22 cellular contexts compared by ENCODE assay signal in the genomic region with DNA sequence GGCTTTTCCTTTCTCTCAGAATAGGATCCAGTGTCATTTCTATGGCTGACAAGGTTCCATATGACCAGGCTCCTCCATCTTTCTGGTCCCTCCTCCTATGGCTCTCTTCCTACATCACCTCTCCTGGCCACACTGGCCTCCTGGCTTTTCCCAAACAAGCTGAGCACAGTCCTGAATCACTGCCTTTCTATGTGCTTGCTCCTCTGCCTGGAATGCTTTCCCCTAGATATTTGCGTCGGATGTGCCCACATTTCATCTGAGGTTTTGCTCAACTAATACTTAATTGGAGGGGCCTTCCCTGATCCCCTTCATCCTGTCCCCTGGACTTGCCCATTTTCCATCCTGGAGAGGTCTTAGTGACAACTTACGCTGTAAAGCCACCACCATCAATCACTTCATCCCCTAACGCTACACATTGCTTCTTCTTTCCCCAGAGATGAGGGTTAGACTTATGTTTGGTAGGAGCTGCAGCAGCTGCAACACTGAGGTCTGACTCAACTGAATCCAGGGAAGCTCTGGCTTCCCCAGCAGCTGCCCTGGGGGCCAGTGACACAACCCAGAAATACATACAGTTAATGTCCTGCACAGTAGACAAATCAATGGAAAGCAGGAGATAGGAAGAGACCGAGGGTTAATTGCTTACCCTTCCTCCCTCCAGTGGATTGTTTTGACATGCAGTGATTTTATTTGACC. TPM values are rescaled to one million over a fixed set of nuclear protein-coding genes. Genes with fewer than 3 reads are reported as not detected.
DNase-seq lines count a peak whose midpoint lies in the region; ATAC-seq and TF ChIP-seq lines count a peak whose summit lies in the region.
"Had no signal": no experiment of that assay in that cellular context is flagged by ENCODE, and none has a peak within 500 bp of the region (broad histone marks: within the 10 kb centered on the region; RNA-seq: fewer than 3 reads in every experiment).

No MANE protein-coding gene starts in this region.

- peak overlapping the region; percentile 93; the same call in 1 of the 2 replicates for H3K18ac ChIP-seq in IMR-90 (ENCODE audit: low read depth, low read length)

- peaks cover 0 to 2% of the 10 kb centered on the region in 2 experiments; a peak in 1 of 4 replicates for H3K79me1 ChIP-seq in IMR-90 (ENCODE audit: low read depth in 1 of 2, low read length in 2 of 2)

- H3K4me2 ChIP-seq in IMR-90 (ENCODE audit: low read depth, low read length), result peak overlapping the region; percentile 75

- peaks cover 14% of the 10 kb centered on the region for H3K9me1 ChIP-seq in IMR-90 (ENCODE audit: insufficient read depth, low read length)

- H3K9me3 Mint-ChIP-seq in glutamatergic neuron (ENCODE audit: unreplicated experiment), result no peaks in the 10 kb centered on the region
- no peaks in the 10 kb centered on the region for H3K9me3 Mint-ChIP-seq in endodermal cell
- H3K9me3 Mint-ChIP-seq: activated CD4-positive, alpha-beta memory T cell treated with anti-CD3 and anti-CD28 coated beads for 36 hours; memory B cell had no signal

- peak overlapping the region; percentile 85 for H3K23ac ChIP-seq in IMR-90 (ENCODE audit: low read depth, low read length)

- peak overlapping the region; percentile 98 for H2BK5ac ChIP-seq in IMR-90 (ENCODE audit: low read depth, low read length, poor library complexity, severe bottlenecking)

- peaks cover 27% of the 10 kb centered on the region for H3K4me1 ChIP-seq in IMR-90 (ENCODE audit: control insufficient read depth, insufficient read depth, low read length)
- H3K4me1 ChIP-seq in endodermal cell (ENCODE audit: control insufficient read depth, insufficient read depth, low read length), result peaks cover 33% of the 10 kb centered on the region

- H4K91ac ChIP-seq in IMR-90 (ENCODE audit: insufficient read depth, low read depth, low read length), result peak overlapping the region; percentile 54

- H3K27me3 Mint-ChIP-seq in glutamatergic neuron (ENCODE audit: unreplicated experiment), result no peaks in the 10 kb centered on the region
- H3K27me3 Mint-ChIP-seq in endodermal cell (ENCODE audit: insufficient read depth), result no peaks in the 10 kb centered on the region
- H3K27me3 Mint-ChIP-seq: activated CD4-positive, alpha-beta memory T cell treated with anti-CD3 and anti-CD28 coated beads for 36 hours; activated naive CD8-positive, alpha-beta T cell treated with anti-CD3 and anti-CD28 coated beads for 36 hours; memory B cell had no signal

- H3K9me3 ChIP-seq in IMR-90 (ENCODE audit: control insufficient read depth, insufficient read depth, low read length) (no peaks in the 10 kb centered on the region), endodermal cell (ENCODE audit: control insufficient read depth, low read length) (no peaks in the 10 kb centered on the region)
- H3K9me3 ChIP-seq: neutrophil, Peyer's patch had no signal

- H3K27ac Mint-ChIP-seq in glutamatergic neuron (ENCODE audit: unreplicated experiment) (no peak overlapping the region), endodermal cell (no peak overlapping the region)
- H3K27ac Mint-ChIP-seq: activated CD4-positive, alpha-beta memory T cell treated with anti-CD3 and anti-CD28 coated beads for 36 hours; activated naive CD8-positive, alpha-beta T cell treated with anti-CD3 and anti-CD28 coated beads for 36 hours; activated T-cell treated with anti-CD3 and anti-CD28 coated beads, Interleukin-2, amount 50 U/mL, for 72 hours; memory B cell had no signal

- H3K4me3 ChIP-seq in AG10803 (ENCODE audit: low read length) (no peak overlapping the region), IMR-90 (ENCODE audit: insufficient read depth, low read depth, low read length) (no peak overlapping the region; the same call in 1 of the 2 replicates), astrocyte of the spinal cord (ENCODE audit: low read depth, low read length) (no peak overlapping the region), endodermal cell (ENCODE audit: low read length) (no peak overlapping the region)
- H3K4me3 ChIP-seq: Peyer's patch had no signal

- H3K27ac ChIP-seq in IMR-90 (ENCODE audit: insufficient read depth, low read length) (peak overlapping the region; percentile 62), endodermal cell (ENCODE audit: low read depth, low read length) (no peak overlapping the region)
- H3K27ac ChIP-seq: neutrophil, Peyer's patch had no signal

- H3K36me3 Mint-ChIP-seq in glutamatergic neuron (ENCODE audit: unreplicated experiment) (peaks cover 1% of the 10 kb centered on the region), endodermal cell (ENCODE audit: low read depth) (no peaks in the 10 kb centered on the region)
- H3K36me3 Mint-ChIP-seq: activated CD4-positive, alpha-beta memory T cell treated with anti-CD3 and anti-CD28 coated beads for 36 hours; activated naive CD8-positive, alpha-beta T cell treated with anti-CD3 and anti-CD28 coated beads for 36 hours; memory B cell had no signal

- CTCF ChIA-PET in IMR-90 (lab: Yijun Ruan, JAX), result interaction anchor here (0.6 to 1.6 kb wide), 5 partner anchors 9 to 150 kb away, joined by 3 to 7 read pairs (median 3); no protein-coding TSS in a partner anchor

- peak overlapping the region; percentile 72 for H4K5ac ChIP-seq in IMR-90 (ENCODE audit: low read depth, low read length)

- H3K4me3 Mint-ChIP-seq in glutamatergic neuron (ENCODE audit: unreplicated experiment), result no peak overlapping the region
- H3K4me3 Mint-ChIP-seq in endodermal cell, result no peak overlapping the region
- H3K4me3 Mint-ChIP-seq: activated CD4-positive, alpha-beta memory T cell treated with anti-CD3 and anti-CD28 coated beads for 36 hours; activated naive CD8-positive, alpha-beta T cell treated with anti-CD3 and anti-CD28 coated beads for 36 hours; activated T-cell treated with anti-CD3 and anti-CD28 coated beads, Interleukin-2, amount 50 U/mL, for 72 hours; memory B cell had no signal

- peak overlapping the region; percentile 15; the same call in 1 of the 2 replicates for H3K9ac ChIP-seq in IMR-90 (ENCODE audit: low read depth, low read length)
- no peak overlapping the region for H3K9ac ChIP-seq in endodermal cell (ENCODE audit: extremely low read depth, low read length, poor library complexity, severe bottlenecking)

- peak overlapping the region; percentile 52 for H3K56ac ChIP-seq in IMR-90 (ENCODE audit: extremely low read depth, insufficient read depth, low read length)

- H3K27me3 ChIP-seq in IMR-90 (ENCODE audit: control insufficient read depth, insufficient read depth, low read length), result no peaks in the 10 kb centered on the region
- H3K27me3 ChIP-seq in endodermal cell (ENCODE audit: control insufficient read depth, insufficient read depth, low read length, poor library complexity, severe bottlenecking), result no peaks in the 10 kb centered on the region
- H3K27me3 ChIP-seq: neutrophil, Peyer's patch had no signal

- 14% methylated on average over 2 of the region's 5 CpGs; no CpG with 5 or more reads in 1 of the 2 experiments for WGBS in IMR-90 (ENCODE audit: extremely low coverage in 2 of 2, insufficient read length in 1 of 2), 2 experiments
- WGBS in endodermal cell (ENCODE audit: insufficient coverage in 1 of 2, insufficient read length in 1 of 2), 2 experiments, result 93% methylated on average over 3 to 5 of the region's 5 CpGs

- H3K36me3 ChIP-seq in IMR-90 (ENCODE audit: control insufficient read depth, insufficient read depth, low read length) (no peaks in the 10 kb centered on the region), endodermal cell (ENCODE audit: control insufficient read depth, insufficient read depth, low read length) (no peaks in the 10 kb centered on the region)
- H3K36me3 ChIP-seq: neutrophil, Peyer's patch had no signal

- H3K4me1 Mint-ChIP-seq in glutamatergic neuron (ENCODE audit: low read depth, unreplicated experiment) (no peaks in the 10 kb centered on the region), endodermal cell (peaks cover 2% of the 10 kb centered on the region)

- ATAC-seq in IMR-90 (ENCODE audit: low read depth), result peak; percentile 83
- ATAC-seq: activated T-cell treated with anti-CD3 and anti-CD28 coated beads, Interleukin-2, amount 50 U/mL, for 72 hours; HCT116; right cardiac atrium had no signal

- no peak for TF ChIP-seq POLR2A in IMR-90 (IDR thresholded peaks at IDR 0.05; ENCODE audit: low read depth, low read length)

- H3K4ac ChIP-seq in IMR-90 (ENCODE audit: low read depth, low read length), result peak overlapping the region; percentile 85

- dilution Hi-C loops in IMR-90 (cut with HindIII; ENCODE audit: low sequenced_read_pairs, unreplicated experiment), result no loop called here

- intact Hi-C loops in IMR-90 (cut with micrococcal nuclease), result loop anchor here (2.0 to 5.0 kb wide), 2 partner anchors 60 to 220 kb away; no protein-coding TSS in a partner anchor

- H4K20me1 ChIP-seq in IMR-90 (ENCODE audit: insufficient read depth, low read length), result no peaks in the 10 kb centered on the region

- H2BK15ac ChIP-seq in IMR-90 (ENCODE audit: low read depth, low read length), result peak overlapping the region; percentile 86

- no peak overlapping the region for H2AK5ac ChIP-seq in IMR-90 (ENCODE audit: low read depth, low read length)

- peak; percentile 74 for DNase-seq in AG10803 (ENCODE audit: low read depth)
- peak; percentile 93 for DNase-seq in IMR-90
- DNase-seq in astrocyte of the spinal cord (ENCODE audit: low read depth, low spot score), result peak; percentile 50
- DNase-seq in iris pigment epithelial cell (ENCODE audit: low read depth), result peak; percentile 70
- no peak for DNase-seq in glutamatergic neuron
- DNase-seq in midbrain (lab: John Stamatoyannopoulos, UW), result no peak
- no peak for DNase-seq in endodermal cell
- no peak for DNase-seq in NCI-H146 treated with DMSO at 0.1 percent for 48 hours (lab: John Stamatoyannopoulos, UW; ENCODE audit: unreplicated experiment)
- DNase-seq: activated CD4-positive, alpha-beta memory T cell treated with anti-CD3 and anti-CD28 coated beads for 36 hours; activated naive CD8-positive, alpha-beta T cell treated with anti-CD3 and anti-CD28 coated beads for 36 hours; activated T-cell treated with anti-CD3 and anti-CD28 coated beads, Interleukin-2, amount 50 U/mL, for 72 hours; cerebellar nuclear complex; head of caudate nucleus; islet precursor cell; NCI-H2029 treated with DMSO at 0.1 percent for 48 hours; NCI-H748 treated with DMSO at 0.1 percent for 48 hours; Peyer's patch; right cardiac atrium; SW 1271 had no signal

- H2AFZ ChIP-seq in IMR-90 (replicated peaks; ENCODE audit: low read length, poor library complexity), result peak overlapping the region; percentile 84

- TF ChIP-seq CTCF in AG10803 (conservative IDR thresholded peaks at IDR 0.05; ENCODE audit: low read length), result no peak
- TF ChIP-seq CTCF in IMR-90 (conservative IDR thresholded peaks at IDR 0.05; ENCODE audit: low read depth, low read length), result no peak
- no peak for TF ChIP-seq CTCF in astrocyte of the spinal cord (IDR thresholded peaks at IDR 0.05; ENCODE audit: low read depth, low read length)
- no peak for TF ChIP-seq CTCF in glutamatergic neuron (IDR thresholded peaks at IDR 0.05; ENCODE audit: partially characterized antibody, unreplicated experiment)
- no peak for TF ChIP-seq CTCF in endodermal cell (conservative IDR thresholded peaks at IDR 0.05)

- peak overlapping the region; percentile 7 to 84; a peak in 3 of 4 replicates for H4K8ac ChIP-seq in IMR-90 (ENCODE audit: low read depth in 2 of 2, low read length in 2 of 2)

- in situ Hi-C loops in IMR-90 (cut with MboI; ENCODE audit: low sequenced_read_pairs), result no loop called here
- in situ Hi-C loops in astrocyte of the spinal cord (cut with HindIII; ENCODE audit: low sequenced_read_pairs), result no loop called here

- H2BK20ac ChIP-seq in IMR-90 (ENCODE audit: low read depth, low read length), result peak overlapping the region; percentile 89

- H2BK120ac ChIP-seq in IMR-90 (ENCODE audit: low read depth, low read length), result peak overlapping the region; percentile 88

- POLR2A ChIA-PET in IMR-90 (lab: Charles Lee; ENCODE audit: unreplicated experiment), result no interaction called here

- no peak overlapping the region for H2AK9ac ChIP-seq in IMR-90 (replicated peaks; ENCODE audit: low read depth, low read length, poor library complexity)

- BruUV-seq in IMR-90 (replicated peaks; lab: Mats Ljungman, UMichigan), result no TSS peak

- H3K14ac ChIP-seq in IMR-90 (replicated peaks; ENCODE audit: low read depth, low read length), result peak overlapping the region; percentile 85

- TF ChIP-seq RAD21 in IMR-90 (IDR thresholded peaks at IDR 0.05; ENCODE audit: low read length), result no peak

RNA-seq across cellular contexts. Expression of gene QPCT, which starts 42.9 kb away (rescaled TPM):
- total RNA-seq in IMR-90 (2012; rRNA removed) (2.2 TPM in 2 replicates), glutamatergic neuron (ENCODE audit: unreplicated experiment) (7.4 TPM), endodermal cell (10 to 100 TPM; 15.9 to 17.7 TPM)
- 1.6 and 1.9 TPM in 2 replicates for polyA plus RNA-seq in IMR-90 (2012; rRNA removed)
- 1.2 and 1.5 TPM in 2 replicates for polyA plus RNA-seq in IMR-90 (2012; cell fraction: cytosol; rRNA removed)
- polyA plus RNA-seq in IMR-90 (2012; cell fraction: nucleus; rRNA removed; ENCODE audit: low replicate concordance), result 0.35 and 0.85 TPM in 2 replicates
- 12.5 TPM for polyA plus RNA-seq in endodermal cell (2013, experiment 1 of 2)
- 11.6 TPM for polyA plus RNA-seq in endodermal cell (2013, experiment 2 of 2)

Comparison
In these comparisons a context has a peak if more than half of its experiments do, and no peak if none do; other contexts are left out.
1. DNase-seq: peak in AG10803 (single experiment), IMR-90 (single experiment), astrocyte of the spinal cord (single experiment) and iris pigment epithelial cell (single experiment); none in glutamatergic neuron (single experiment), midbrain (single experiment), endodermal cell (single experiment) and NCI-H146 treated with DMSO at 0.1 percent for 48 hours (single experiment).